ENCODE assay signal across 18 cellular contexts in genomic region chr3:8519156-8519555, GRCh38. TPM values are rescaled to one million over a fixed set of nuclear protein-coding genes. Genes with fewer than 3 reads are reported as not detected.
A peak's percentile ranks its signal among the peaks of the same experiment; 100 is the strongest.
DNase-seq lines count a peak whose midpoint lies in the region; ATAC-seq and TF ChIP-seq lines count a peak whose summit lies in the region.
"Had no signal": no experiment of that assay in that cellular context is flagged by ENCODE, and none has a peak within 500 bp of the region (broad histone marks: within the 10 kb centered on the region; RNA-seq: fewer than 3 reads in every experiment).

No MANE protein-coding gene starts in this region.

- intact Hi-C loops in CD4-positive, alpha-beta memory T cell (cut with micrococcal nuclease): no loop called here

- H3K27me3 Mint-ChIP-seq in HFFc6 (ENCODE audit: insufficient read depth): no peaks in the 10 kb centered on the region; the same call in 1 of the 2 replicates
- peaks cover 51% of the 10 kb centered on the region for H3K27me3 Mint-ChIP-seq in stimulated activated naive CD8-positive, alpha-beta T cell treated with anti-CD3 and anti-CD28 coated beads, Interleukin-15, amount 100 ng/mL, for 72 hours
- peaks cover 0 to 2% of the 10 kb centered on the region in 2 donors for H3K27me3 Mint-ChIP-seq in CD4-positive, alpha-beta memory T cell
- H3K27me3 Mint-ChIP-seq: activated CD4-positive, alpha-beta memory T cell treated with anti-CD3 and anti-CD28 coated beads, Interleukin-2, amount 10 ng/mL, durations not matched to agents 7 days and 5 days had no signal

- peak; percentile 66 for DNase-seq in HFFc6
- DNase-seq in astrocyte of the cerebellum (ENCODE audit: low read depth): peak; percentile 93
- DNase-seq in foreskin melanocyte: peak; percentile 67
- no peak for DNase-seq in GM10248 (ENCODE audit: extremely low spot score)
- DNase-seq in stimulated activated naive CD8-positive, alpha-beta T cell treated with anti-CD3 and anti-CD28 coated beads, Interleukin-15, amount 100 ng/mL, for 72 hours: no peak
- no peak for DNase-seq in CD4-positive, alpha-beta memory T cell
- DNase-seq: activated CD4-positive, alpha-beta memory T cell treated with anti-CD3 and anti-CD28 coated beads, Interleukin-2, amount 10 ng/mL, durations not matched to agents 7 days and 5 days; activated T-cell treated with anti-CD3 and anti-CD28 coated beads, Interleukin-2, amount 50 U/mL, for 4 hours; effector CD8-positive, alpha-beta T cell; esophagus squamous epithelium; left lung; NCI-H1436 treated with DMSO at 0.1 percent for 48 hours; T-helper 1 cell; thyroid gland had no signal

- H3K9me3 Mint-ChIP-seq in HFFc6: peaks cover 6% of the 10 kb centered on the region; the same call in 1 of the 2 replicates
- H3K9me3 Mint-ChIP-seq in stimulated activated naive CD8-positive, alpha-beta T cell treated with anti-CD3 and anti-CD28 coated beads, Interleukin-15, amount 100 ng/mL, for 72 hours: peaks cover 0 to 14% of the 10 kb centered on the region in 2 donors
- H3K9me3 Mint-ChIP-seq in CD4-positive, alpha-beta memory T cell: peaks cover 0 to 5% (median 0%) of the 10 kb centered on the region in 8 donors
- H3K9me3 Mint-ChIP-seq: activated CD4-positive, alpha-beta memory T cell treated with anti-CD3 and anti-CD28 coated beads, Interleukin-2, amount 10 ng/mL, durations not matched to agents 7 days and 5 days had no signal

- no peak overlapping the region for H3K4me3 ChIP-seq in astrocyte of the cerebellum (ENCODE audit: low read depth, low read length)
- no peak overlapping the region for H3K4me3 ChIP-seq in skeletal muscle tissue (ENCODE audit: low read length in 3 of 3)
- no peak overlapping the region for H3K4me3 ChIP-seq in CD4-positive, alpha-beta memory T cell (ENCODE audit: low read length in 2 of 2)
- H3K4me3 ChIP-seq: esophagus squamous epithelium, left lung, thyroid gland had no signal

- no peak for TF ChIP-seq CTCF in HFFc6 (IDR thresholded peaks at IDR 0.05)
- TF ChIP-seq CTCF in astrocyte of the cerebellum (IDR thresholded peaks at IDR 0.05; ENCODE audit: low read depth, low read length, missing control alignments): no peak
- TF ChIP-seq CTCF in GM10248 (IDR thresholded peaks at IDR 0.05; ENCODE audit: control extremely low read depth, extremely low read depth, low read depth, missing control alignments): no peak

- H3K36me3 Mint-ChIP-seq in HFFc6 (ENCODE audit: low read depth): peaks cover 14% of the 10 kb centered on the region
- H3K36me3 Mint-ChIP-seq in CD4-positive, alpha-beta memory T cell: no peaks in the 10 kb centered on the region
- H3K36me3 Mint-ChIP-seq: activated naive CD4-positive, alpha-beta T cell treated with anti-CD3 and anti-CD28 coated beads, Interleukin-2, amount 50 U/mL, for 24 hours had no signal

- POLR2A ChIA-PET in GM10248 (lab: Yijun Ruan, JAX): no interaction called here
- POLR2A ChIA-PET in CD4-positive, alpha-beta memory T cell (lab: Charles Lee; ENCODE audit: partially characterized antibody): no interaction called here

- no peaks in the 10 kb centered on the region for H3K27me3 ChIP-seq in skeletal muscle tissue (ENCODE audit: control insufficient read depth in 3 of 3, insufficient read depth in 3 of 3, low read length in 3 of 3)
- H3K27me3 ChIP-seq in CD4-positive, alpha-beta memory T cell (ENCODE audit: insufficient read depth, low read length): no peaks in the 10 kb centered on the region
- H3K27me3 ChIP-seq: esophagus squamous epithelium, left lung, thyroid gland had no signal

- CTCF ChIA-PET in GM10248 (lab: Yijun Ruan, JAX): interaction anchor here (0.6 to 3.1 kb wide), 3 partner anchors 13 to 17 kb away, joined by 3 to 10 read pairs (median 5); partner anchors contain the start of gene LMCD1
- CTCF ChIA-PET in CD4-positive, alpha-beta memory T cell (lab: Charles Lee; ENCODE audit: partially characterized antibody): no interaction called here

- peak overlapping the region; percentile 77 for H3K27ac Mint-ChIP-seq in HFFc6
- H3K27ac Mint-ChIP-seq in stimulated activated naive CD8-positive, alpha-beta T cell treated with anti-CD3 and anti-CD28 coated beads, Interleukin-15, amount 100 ng/mL, for 72 hours: no peak overlapping the region
- H3K27ac Mint-ChIP-seq in CD4-positive, alpha-beta memory T cell: no peak overlapping the region
- H3K27ac Mint-ChIP-seq: activated CD4-positive, alpha-beta memory T cell treated with anti-CD3 and anti-CD28 coated beads, Interleukin-2, amount 10 ng/mL, durations not matched to agents 7 days and 5 days; activated naive CD4-positive, alpha-beta T cell treated with anti-CD3 and anti-CD28 coated beads, Interleukin-2, amount 50 U/mL, for 24 hours had no signal

- H3K4me3 Mint-ChIP-seq in HFFc6: peak overlapping the region; percentile 67
- H3K4me3 Mint-ChIP-seq in stimulated activated naive CD8-positive, alpha-beta T cell treated with anti-CD3 and anti-CD28 coated beads, Interleukin-15, amount 100 ng/mL, for 72 hours: no peak overlapping the region
- no peak overlapping the region for H3K4me3 Mint-ChIP-seq in CD4-positive, alpha-beta memory T cell
- H3K4me3 Mint-ChIP-seq: activated CD4-positive, alpha-beta memory T cell treated with anti-CD3 and anti-CD28 coated beads, Interleukin-2, amount 10 ng/mL, durations not matched to agents 7 days and 5 days; activated naive CD4-positive, alpha-beta T cell treated with anti-CD3 and anti-CD28 coated beads, Interleukin-2, amount 50 U/mL, for 24 hours; activated T-cell treated with anti-CD3 and anti-CD28 coated beads, Interleukin-2, amount 50 U/mL, for 4 hours had no signal

- H3K36me3 ChIP-seq in skeletal muscle tissue (ENCODE audit: control insufficient read depth in 3 of 3, insufficient read depth in 3 of 3, low read length in 3 of 3): peaks cover 10 to 24% (median 16%) of the 10 kb centered on the region in 3 donors
- no peaks in the 10 kb centered on the region for H3K36me3 ChIP-seq in CD4-positive, alpha-beta memory T cell (ENCODE audit: insufficient read depth, low read length)
- H3K36me3 ChIP-seq: left lung, thyroid gland had no signal

- peaks cover 57 to 74% (median 73%) of the 10 kb centered on the region in 3 donors for H3K4me1 ChIP-seq in skeletal muscle tissue (ENCODE audit: control insufficient read depth in 3 of 3, insufficient read depth in 3 of 3, low read length in 3 of 3)
- H3K4me1 ChIP-seq in CD4-positive, alpha-beta memory T cell (ENCODE audit: insufficient read depth, low read length): no peaks in the 10 kb centered on the region

- H3K9me3 ChIP-seq in skeletal muscle tissue (ENCODE audit: control insufficient read depth in 3 of 3, low read length in 3 of 3): no peaks in the 10 kb centered on the region
- no peaks in the 10 kb centered on the region for H3K9me3 ChIP-seq in CD4-positive, alpha-beta memory T cell (ENCODE audit: control insufficient read depth in 1 of 2, low read length in 2 of 2)
- H3K9me3 ChIP-seq: esophagus squamous epithelium, left lung, thyroid gland had no signal

- peak overlapping the region; percentile 26 for H3K27ac ChIP-seq in skeletal muscle tissue (ENCODE audit: low read depth, low read length)
- H3K27ac ChIP-seq in CD4-positive, alpha-beta memory T cell (ENCODE audit: low read depth, low read length): no peak overlapping the region
- H3K27ac ChIP-seq: esophagus squamous epithelium, thyroid gland had no signal

- in situ Hi-C loops in astrocyte of the cerebellum (cut with HindIII; ENCODE audit: low sequenced_read_pairs): no loop called here

- H3K9ac ChIP-seq in skeletal muscle tissue (ENCODE audit: low read depth in 1 of 3, low read length in 3 of 3): no peak overlapping the region

- H3K4me1 Mint-ChIP-seq in HFFc6 (ENCODE audit: low read depth): peaks cover 56% of the 10 kb centered on the region
- no peaks in the 10 kb centered on the region for H3K4me1 Mint-ChIP-seq in stimulated activated naive CD8-positive, alpha-beta T cell treated with anti-CD3 and anti-CD28 coated beads, Interleukin-15, amount 100 ng/mL, for 72 hours
- H3K4me1 Mint-ChIP-seq in CD4-positive, alpha-beta memory T cell: no peaks in the 10 kb centered on the region
- H3K4me1 Mint-ChIP-seq: activated naive CD4-positive, alpha-beta T cell treated with anti-CD3 and anti-CD28 coated beads, Interleukin-2, amount 50 U/mL, for 24 hours had no signal

- no peak for ATAC-seq in GM19452 (IDR thresholded peaks at IDR 0.05; ENCODE audit: unreplicated experiment)
- ATAC-seq in stimulated activated naive CD8-positive, alpha-beta T cell treated with anti-CD3 and anti-CD28 coated beads, Interleukin-15, amount 100 ng/mL, for 72 hours: no peak
- ATAC-seq: activated T-cell treated with anti-CD3 and anti-CD28 coated beads, Interleukin-2, amount 50 U/mL, for 4 hours; HCT116; left lung had no signal

RNA-seq across cellular contexts. Expression of gene LMCD1, which starts 17.5 kb away (rescaled TPM):
- total RNA-seq in HFFc6 (2021; fragmentation: NEBNext Ultra II Directional; extraction: Animal tissue kit (Norgen Biotek cat#: 25700)): 10 to 100 TPM; 20.1 to 50.6 (median 23.3) TPM
- 35.0 TPM for total RNA-seq in skeletal muscle tissue
- 1 to 10 TPM in 1 of 2 experiments, under 1 TPM in 1; 0.53 to 1.1 TPM for total RNA-seq in CD4-positive, alpha-beta memory T cell
- 1 to 10 TPM; 1.5 to 2.2 TPM for polyA plus RNA-seq in CD4-positive, alpha-beta memory T cell

Comparison
In these comparisons a context has a peak if more than half of its experiments do, and no peak if none do; other contexts are left out.
1. DNase-seq: peak in HFFc6 (single experiment), astrocyte of the cerebellum (single experiment) and foreskin melanocyte (single experiment); none in GM10248 (single experiment), stimulated activated naive CD8-positive, alpha-beta T cell treated with anti-CD3 and anti-CD28 coated beads, Interleukin-15, amount 100 ng/mL, for 72 hours (0 of 2) and CD4-positive, alpha-beta memory T cell (0 of 5).
2. RNA of gene LMCD1, which starts 17.5 kb away (total RNA-seq): 35.0 TPM in skeletal muscle tissue (single experiment) and 20.1 to 50.6 TPM in HFFc6; 0.53 to 1.1 TPM in CD4-positive, alpha-beta memory T cell; every median in the first group is over 10 times any median in the second.